1 cellular context compared by ENCODE assay signal in the genomic region with DNA sequence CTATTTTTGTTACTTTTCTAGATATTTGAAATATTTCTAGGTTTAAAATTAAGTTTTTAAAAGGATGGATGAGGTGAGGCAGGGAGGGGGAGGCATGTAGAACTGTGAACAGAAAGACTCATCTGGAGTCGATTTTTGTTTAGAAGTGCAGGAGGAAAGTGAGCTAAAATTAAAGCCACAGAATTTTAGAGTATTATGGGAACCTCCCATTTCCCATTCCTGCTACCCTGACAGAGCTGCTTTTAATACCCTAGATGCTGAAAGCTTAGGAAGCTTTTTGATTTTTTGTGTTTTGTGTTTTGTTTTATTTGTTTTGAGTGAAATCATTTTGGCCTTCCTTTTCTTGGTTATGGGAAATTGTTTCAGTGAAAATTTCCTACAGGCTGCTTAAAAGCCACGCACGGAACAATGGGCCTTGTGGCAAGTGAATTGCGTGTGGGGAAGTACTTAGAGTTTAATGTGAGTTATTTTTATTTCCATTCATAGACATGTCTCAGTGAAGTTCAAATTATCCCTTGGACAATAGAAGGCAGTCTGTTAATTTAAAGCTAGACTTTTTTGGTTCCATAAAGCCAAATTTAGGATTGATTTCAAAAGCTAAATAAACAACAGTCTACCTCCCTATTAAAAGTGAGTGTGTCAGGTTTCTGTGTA.
TF ChIP-seq lines count a peak whose summit lies in the region.

No MANE protein-coding gene starts in this region.

TF ChIP-seq in WTC11, 78 proteins besides CTCF, POLR2A, EP300 and RAD21 (continued from another document):
- TF ChIP-seq, protein P1, sequence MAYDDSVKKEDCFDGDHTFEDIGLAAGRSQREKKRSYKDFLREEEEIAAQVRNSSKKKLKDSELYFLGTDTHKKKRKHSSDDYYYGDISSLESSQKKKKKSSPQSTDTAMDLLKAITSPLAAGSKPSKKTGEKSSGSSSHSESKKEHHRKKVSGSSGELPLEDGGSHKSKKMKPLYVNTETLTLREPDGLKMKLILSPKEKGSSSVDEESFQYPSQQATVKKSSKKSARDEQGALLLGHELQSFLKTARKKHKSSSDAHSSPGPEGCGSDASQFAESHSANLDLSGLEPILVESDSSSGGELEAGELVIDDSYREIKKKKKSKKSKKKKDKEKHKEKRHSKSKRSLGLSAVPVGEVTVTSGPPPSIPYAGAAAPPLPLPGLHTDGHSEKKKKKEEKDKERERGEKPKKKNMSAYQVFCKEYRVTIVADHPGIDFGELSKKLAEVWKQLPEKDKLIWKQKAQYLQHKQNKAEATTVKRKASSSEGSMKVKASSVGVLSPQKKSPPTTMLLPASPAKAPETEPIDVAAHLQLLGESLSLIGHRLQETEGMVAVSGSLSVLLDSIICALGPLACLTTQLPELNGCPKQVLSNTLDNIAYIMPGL (CRISPR knock-in tag; IDR thresholded peaks at IDR 0.05) = no peak
- TF ChIP-seq, protein P2, sequence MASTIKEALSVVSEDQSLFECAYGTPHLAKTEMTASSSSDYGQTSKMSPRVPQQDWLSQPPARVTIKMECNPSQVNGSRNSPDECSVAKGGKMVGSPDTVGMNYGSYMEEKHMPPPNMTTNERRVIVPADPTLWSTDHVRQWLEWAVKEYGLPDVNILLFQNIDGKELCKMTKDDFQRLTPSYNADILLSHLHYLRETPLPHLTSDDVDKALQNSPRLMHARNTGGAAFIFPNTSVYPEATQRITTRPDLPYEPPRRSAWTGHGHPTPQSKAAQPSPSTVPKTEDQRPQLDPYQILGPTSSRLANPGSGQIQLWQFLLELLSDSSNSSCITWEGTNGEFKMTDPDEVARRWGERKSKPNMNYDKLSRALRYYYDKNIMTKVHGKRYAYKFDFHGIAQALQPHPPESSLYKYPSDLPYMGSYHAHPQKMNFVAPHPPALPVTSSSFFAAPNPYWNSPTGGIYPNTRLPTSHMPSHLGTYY (CRISPR knock-in tag; IDR thresholded peaks at IDR 0.05) = no peak
- TF ChIP-seq EMX1 (CRISPR knock-in tag; IDR thresholded peaks at IDR 0.05) = no peak
- TF ChIP-seq, protein P3, sequence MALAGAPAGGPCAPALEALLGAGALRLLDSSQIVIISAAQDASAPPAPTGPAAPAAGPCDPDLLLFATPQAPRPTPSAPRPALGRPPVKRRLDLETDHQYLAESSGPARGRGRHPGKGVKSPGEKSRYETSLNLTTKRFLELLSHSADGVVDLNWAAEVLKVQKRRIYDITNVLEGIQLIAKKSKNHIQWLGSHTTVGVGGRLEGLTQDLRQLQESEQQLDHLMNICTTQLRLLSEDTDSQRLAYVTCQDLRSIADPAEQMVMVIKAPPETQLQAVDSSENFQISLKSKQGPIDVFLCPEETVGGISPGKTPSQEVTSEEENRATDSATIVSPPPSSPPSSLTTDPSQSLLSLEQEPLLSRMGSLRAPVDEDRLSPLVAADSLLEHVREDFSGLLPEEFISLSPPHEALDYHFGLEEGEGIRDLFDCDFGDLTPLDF (CRISPR knock-in tag; IDR thresholded peaks at IDR 0.05) = no peak
- TF ChIP-seq ATF1 (CRISPR knock-in tag; IDR thresholded peaks at IDR 0.05) = no peak
- TF ChIP-seq FOXJ3 (CRISPR knock-in tag; IDR thresholded peaks at IDR 0.05; ENCODE audit: borderline replicate concordance) = no peak
- no peak for TF ChIP-seq TP53 (CRISPR knock-in tag; IDR thresholded peaks at IDR 0.05)
- no peak for TF ChIP-seq GABPB1 (CRISPR knock-in tag; IDR thresholded peaks at IDR 0.05)
- no peak for TF ChIP-seq TCF7 (CRISPR knock-in tag; IDR thresholded peaks at IDR 0.05; ENCODE audit: low read depth)
- TF ChIP-seq, protein P4, sequence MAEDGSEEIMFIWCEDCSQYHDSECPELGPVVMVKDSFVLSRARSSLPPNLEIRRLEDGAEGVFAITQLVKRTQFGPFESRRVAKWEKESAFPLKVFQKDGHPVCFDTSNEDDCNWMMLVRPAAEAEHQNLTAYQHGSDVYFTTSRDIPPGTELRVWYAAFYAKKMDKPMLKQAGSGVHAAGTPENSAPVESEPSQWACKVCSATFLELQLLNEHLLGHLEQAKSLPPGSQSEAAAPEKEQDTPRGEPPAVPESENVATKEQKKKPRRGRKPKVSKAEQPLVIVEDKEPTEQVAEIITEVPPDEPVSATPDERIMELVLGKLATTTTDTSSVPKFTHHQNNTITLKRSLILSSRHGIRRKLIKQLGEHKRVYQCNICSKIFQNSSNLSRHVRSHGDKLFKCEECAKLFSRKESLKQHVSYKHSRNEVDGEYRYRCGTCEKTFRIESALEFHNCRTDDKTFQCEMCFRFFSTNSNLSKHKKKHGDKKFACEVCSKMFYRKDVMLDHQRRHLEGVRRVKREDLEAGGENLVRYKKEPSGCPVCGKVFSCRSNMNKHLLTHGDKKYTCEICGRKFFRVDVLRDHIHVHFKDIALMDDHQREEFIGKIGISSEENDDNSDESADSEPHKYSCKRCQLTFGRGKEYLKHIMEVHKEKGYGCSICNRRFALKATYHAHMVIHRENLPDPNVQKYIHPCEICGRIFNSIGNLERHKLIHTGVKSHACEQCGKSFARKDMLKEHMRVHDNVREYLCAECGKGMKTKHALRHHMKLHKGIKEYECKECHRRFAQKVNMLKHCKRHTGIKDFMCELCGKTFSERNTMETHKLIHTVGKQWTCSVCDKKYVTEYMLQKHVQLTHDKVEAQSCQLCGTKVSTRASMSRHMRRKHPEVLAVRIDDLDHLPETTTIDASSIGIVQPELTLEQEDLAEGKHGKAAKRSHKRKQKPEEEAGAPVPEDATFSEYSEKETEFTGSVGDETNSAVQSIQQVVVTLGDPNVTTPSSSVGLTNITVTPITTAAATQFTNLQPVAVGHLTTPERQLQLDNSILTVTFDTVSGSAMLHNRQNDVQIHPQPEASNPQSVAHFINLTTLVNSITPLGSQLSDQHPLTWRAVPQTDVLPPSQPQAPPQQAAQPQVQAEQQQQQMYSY (CRISPR knock-in tag; IDR thresholded peaks at IDR 0.05) = no peak
- no peak for TF ChIP-seq CBFB (CRISPR knock-in tag; IDR thresholded peaks at IDR 0.05; ENCODE audit: low read depth)
